Comparison of ENCODE assay signal across 24 cellular contexts in the genomic region with DNA sequence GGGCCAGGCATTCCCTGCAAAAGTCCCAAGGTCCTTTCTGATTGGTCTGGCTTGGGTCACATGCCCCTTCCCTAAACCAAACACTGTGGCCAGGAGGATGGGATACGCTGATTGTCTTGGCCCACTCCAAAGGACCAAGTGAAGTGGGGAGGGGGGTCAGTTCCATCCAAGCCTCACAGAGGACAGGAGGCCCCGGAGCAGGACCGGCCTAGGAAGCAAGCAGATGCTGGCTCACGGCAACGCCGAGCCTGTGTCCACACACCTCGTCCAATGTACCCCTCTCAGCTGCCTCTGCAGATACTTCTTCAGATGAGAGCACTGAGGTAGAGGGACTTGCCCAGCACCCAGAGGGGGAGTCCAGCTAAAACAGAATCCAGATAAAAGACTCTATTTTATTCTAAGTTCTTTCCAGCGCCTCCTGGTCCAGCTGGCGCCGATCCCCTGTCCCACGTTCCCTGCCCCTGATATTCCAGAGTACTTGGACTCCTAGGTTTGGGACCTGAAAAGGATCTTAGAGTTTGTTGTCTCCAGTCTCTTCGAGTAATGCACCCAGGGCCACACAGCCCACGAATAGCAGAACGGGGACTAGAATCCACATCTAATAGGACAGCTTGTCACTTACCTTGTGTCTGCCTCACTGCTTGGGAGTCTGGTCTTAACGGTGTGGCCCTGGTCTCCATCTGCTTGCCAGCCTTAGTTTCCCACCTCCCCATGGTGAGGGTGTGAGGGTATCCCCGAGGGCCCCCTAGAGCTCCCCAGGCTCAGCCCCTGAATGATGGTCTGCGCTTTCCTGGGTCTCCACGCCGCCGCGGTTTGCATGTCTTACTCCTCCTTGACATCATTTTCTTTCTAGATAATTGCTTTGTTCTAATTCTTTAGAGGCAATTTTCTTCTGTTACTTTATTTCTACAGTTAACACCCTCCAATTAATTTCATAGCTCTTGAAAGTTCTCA.
DNase-seq lines count a peak whose midpoint lies in the region; ATAC-seq and TF ChIP-seq lines count a peak whose summit lies in the region.
"Had no signal": no experiment of that assay in that cellular context is flagged by ENCODE, and none has a peak within 500 bp of the region (broad histone marks: within the 10 kb centered on the region; RNA-seq: fewer than 3 reads in every experiment).

No MANE protein-coding gene starts in this region.

- H2AFZ ChIP-seq in neuronal stem cell (ENCODE audit: low read length) (no peak overlapping the region), smooth muscle cell (ENCODE audit: low read depth) (no peak overlapping the region)
- H2AFZ ChIP-seq: hepatocyte had no signal

- intact Hi-C loops in breast epithelium (cut with DNase I; ENCODE audit: low total_unique reads): no loop called here
- intact Hi-C loops in MCF 10A (cut with micrococcal nuclease): no loop called here
- intact Hi-C loops in left colon (cut with DNase I, micrococcal nuclease): no loop called here

- H3K4me1 ChIP-seq in breast epithelium (no peaks in the 10 kb centered on the region), neuronal stem cell (ENCODE audit: control insufficient read depth in 2 of 2, insufficient read depth in 1 of 2, low read depth in 1 of 2, low read length in 2 of 2) (peaks cover 4 to 23% of the 10 kb centered on the region in 2 donors), smooth muscle cell (ENCODE audit: low read depth) (peaks cover 12% of the 10 kb centered on the region)
- H3K4me1 ChIP-seq: ascending aorta, thyroid gland had no signal

- H2AK5ac ChIP-seq in neuronal stem cell (ENCODE audit: low read depth, low read length): peak overlapping the region; percentile 57

- H3K4me3 ChIP-seq in breast epithelium (no peak overlapping the region), neuronal stem cell (ENCODE audit: low read length in 2 of 2) (no peak overlapping the region), smooth muscle cell (no peak overlapping the region)
- H3K4me3 ChIP-seq: ascending aorta, hepatocyte, prostate gland, thyroid gland had no signal

- no peak for TF ChIP-seq POLR2A in breast epithelium (IDR thresholded peaks at IDR 0.05)

- TF ChIP-seq CTCF in breast epithelium (IDR thresholded peaks at IDR 0.05): no peak
- TF ChIP-seq CTCF in MCF 10A (IDR thresholded peaks at IDR 0.05; ENCODE audit: unreplicated experiment): no peak
- TF ChIP-seq CTCF in chondrocyte (IDR thresholded peaks at IDR 0.05): no peak
- no peak for TF ChIP-seq CTCF in smooth muscle cell (IDR thresholded peaks at IDR 0.05; ENCODE audit: borderline replicate concordance, insufficient read depth, poor library complexity, severe bottlenecking)

- H3K79me2 ChIP-seq in smooth muscle cell (ENCODE audit: low read depth): no peaks in the 10 kb centered on the region
- H3K79me2 ChIP-seq: hepatocyte had no signal

- H3K27ac Mint-ChIP-seq in MCF 10A (ENCODE audit: low read depth, unreplicated experiment) (no peak overlapping the region), chondrocyte (ENCODE audit: unreplicated experiment) (no peak overlapping the region)
- H3K27ac Mint-ChIP-seq: activated naive CD4-positive, alpha-beta T cell treated with anti-CD3 and anti-CD28 coated beads, Interleukin-2, amount 10 ng/mL, durations not matched to agents 7 days and 5 days; CD4-positive, alpha-beta T cell; memory B cell; T-helper 1 cell treated with Interleukin-12 subunit alpha and Interleukin-12 subunit beta and Interleukin-4 antibody, amounts not matched to agents 30 μg/mL and 1 μg/mL, for 36 hours had no signal

- no peak overlapping the region for H3K23ac ChIP-seq in neuronal stem cell (ENCODE audit: low read depth, low read length, poor library complexity)

- H3K9me3 Mint-ChIP-seq in MCF 10A (ENCODE audit: unreplicated experiment) (no peaks in the 10 kb centered on the region), chondrocyte (ENCODE audit: low read depth) (no peaks in the 10 kb centered on the region)
- H3K9me3 Mint-ChIP-seq: activated naive CD4-positive, alpha-beta T cell treated with anti-CD3 and anti-CD28 coated beads, Interleukin-2, amount 10 ng/mL, durations not matched to agents 7 days and 5 days; CD4-positive, alpha-beta T cell; memory B cell; naive thymus-derived CD8-positive, alpha-beta T cell; T-helper 1 cell treated with Interleukin-12 subunit alpha and Interleukin-12 subunit beta and Interleukin-4 antibody, amounts not matched to agents 30 μg/mL and 1 μg/mL, for 36 hours had no signal

- H2BK5ac ChIP-seq in neuronal stem cell (ENCODE audit: low read length): no peak overlapping the region

- peak overlapping the region; percentile 6 for H3K18ac ChIP-seq in neuronal stem cell (ENCODE audit: low read length)

- no peak for ATAC-seq in left colon
- ATAC-seq: naive thymus-derived CD8-positive, alpha-beta T cell had no signal

- H3K27me3 Mint-ChIP-seq in MCF 10A (ENCODE audit: insufficient read depth, unreplicated experiment) (peaks cover 52% of the 10 kb centered on the region), chondrocyte (ENCODE audit: low read depth) (peaks cover 75% of the 10 kb centered on the region)

- no peak overlapping the region for H3K14ac ChIP-seq in neuronal stem cell (ENCODE audit: low read length)

- H3K9ac ChIP-seq in neuronal stem cell (ENCODE audit: low read depth, low read length, poor library complexity): no peak overlapping the region
- no peak overlapping the region for H3K9ac ChIP-seq in smooth muscle cell (ENCODE audit: low read depth)

- H3K4me1 Mint-ChIP-seq in MCF 10A (ENCODE audit: insufficient read depth, unreplicated experiment) (no peaks in the 10 kb centered on the region), chondrocyte (ENCODE audit: low read depth) (no peaks in the 10 kb centered on the region)

- H2BK120ac ChIP-seq in neuronal stem cell (ENCODE audit: low read depth, low read length): no peak overlapping the region

- no CpG with 5 or more reads among the region's 21 CpGs for WGBS in neuronal stem cell (ENCODE audit: extremely low coverage in 2 of 2, insufficient read length in 2 of 2, insufficient replicate concordance in 1 of 2), 2 donors
- 90% methylated on average over 21 of the region's 21 CpGs for WGBS in smooth muscle cell (ENCODE audit: low lambda C conversion rate)

- H3K27ac ChIP-seq in breast epithelium (no peak overlapping the region), neuronal stem cell (replicated peaks; ENCODE audit: low read length) (no peak overlapping the region), smooth muscle cell (ENCODE audit: low read depth) (no peak overlapping the region)
- H3K27ac ChIP-seq: ascending aorta, hepatocyte, prostate gland, thyroid gland had no signal

- no TSS peak for BruUV-seq in MCF 10A (replicated peaks; lab: Mats Ljungman, UMichigan)

- H3K36me3 Mint-ChIP-seq in MCF 10A (ENCODE audit: insufficient read depth, unreplicated experiment) (no peaks in the 10 kb centered on the region), chondrocyte (ENCODE audit: low read depth) (no peaks in the 10 kb centered on the region)
- H3K36me3 Mint-ChIP-seq: activated naive CD4-positive, alpha-beta T cell treated with anti-CD3 and anti-CD28 coated beads, Interleukin-2, amount 10 ng/mL, durations not matched to agents 7 days and 5 days; memory B cell; naive thymus-derived CD8-positive, alpha-beta T cell had no signal

- DNase-seq in breast epithelium (ENCODE audit: low spot score in 2 of 2) (peak; percentile 8 to 42), MCF 10A (ENCODE audit: unreplicated experiment) (no peak), chondrocyte (ENCODE audit: low spot score) (peak; percentile 70), neuronal stem cell (ENCODE audit: low spot score) (no peak), left colon (no peak), smooth muscle cell (lab: John Stamatoyannopoulos, UW; ENCODE audit: unreplicated experiment) (no peak), 8988T (no peak), NCI-H1092 treated with DMSO at 0.1 percent for 48 hours (lab: John Stamatoyannopoulos, UW) (no peak)
- DNase-seq: activated CD4-positive, CD25-positive, alpha-beta regulatory T cell; activated naive CD4-positive, alpha-beta T cell treated with anti-CD3 and anti-CD28 coated beads, Interleukin-2, amount 10 ng/mL, durations not matched to agents 7 days and 5 days; DMS79 treated with DMSO at 0.1 percent for 48 hours; KBM-7; NCI-H1048; NCI-H2107; NCI-H524; Right ventricle myocardium superior; thyroid gland had no signal

- no peak overlapping the region for H3K4me2 ChIP-seq in neuronal stem cell (ENCODE audit: insufficient read depth, low read length, poor library complexity, severe bottlenecking)
- no peak overlapping the region for H3K4me2 ChIP-seq in smooth muscle cell
- H3K4me2 ChIP-seq: hepatocyte had no signal

- no peak overlapping the region for H4K91ac ChIP-seq in neuronal stem cell (ENCODE audit: low read depth, low read length, poor library complexity)

- H3K27me3 ChIP-seq in breast epithelium (peaks cover 0 to 55% of the 10 kb centered on the region in 2 donors), neuronal stem cell (ENCODE audit: control insufficient read depth in 3 of 3, insufficient read depth in 3 of 3, low read depth in 1 of 3, low read length in 3 of 3) (peaks cover 0 to 58% (median 0%) of the 10 kb centered on the region in 3 experiments), smooth muscle cell (ENCODE audit: low read depth) (peaks cover 37% of the 10 kb centered on the region)

- H3K4me3 Mint-ChIP-seq in MCF 10A (ENCODE audit: unreplicated experiment) (no peak overlapping the region), chondrocyte (ENCODE audit: unreplicated experiment) (no peak overlapping the region)
- H3K4me3 Mint-ChIP-seq: activated naive CD4-positive, alpha-beta T cell treated with anti-CD3 and anti-CD28 coated beads, Interleukin-2, amount 10 ng/mL, durations not matched to agents 7 days and 5 days; CD4-positive, alpha-beta T cell; memory B cell; naive thymus-derived CD8-positive, alpha-beta T cell; T-helper 1 cell treated with Interleukin-12 subunit alpha and Interleukin-12 subunit beta and Interleukin-4 antibody, amounts not matched to agents 30 μg/mL and 1 μg/mL, for 36 hours had no signal

- no peaks in the 10 kb centered on the region for H3K79me1 ChIP-seq in neuronal stem cell (ENCODE audit: low read depth, low read length)

- no peak overlapping the region for H4K8ac ChIP-seq in neuronal stem cell (ENCODE audit: low read depth, low read length)

- no peaks in the 10 kb centered on the region for H3K36me3 ChIP-seq in breast epithelium
- no peaks in the 10 kb centered on the region for H3K36me3 ChIP-seq in neuronal stem cell (replicated peaks in 1 of 2; ENCODE audit: control insufficient read depth in 2 of 2, insufficient read depth in 2 of 2, low read length in 2 of 2)
- H3K36me3 ChIP-seq in smooth muscle cell (ENCODE audit: low read depth): no peaks in the 10 kb centered on the region
- H3K36me3 ChIP-seq: ascending aorta, prostate gland, thyroid gland had no signal

- no peak overlapping the region for H2BK15ac ChIP-seq in neuronal stem cell (ENCODE audit: low read length)

- POLR2A ChIA-PET in MCF 10A (lab: Yijun Ruan, JAX): no interaction called here

- no peak overlapping the region for H2BK12ac ChIP-seq in neuronal stem cell (ENCODE audit: low read length)

- H3K4ac ChIP-seq in neuronal stem cell (ENCODE audit: low read length): no peak overlapping the region

- H4K20me1 ChIP-seq in smooth muscle cell (ENCODE audit: low read depth): no peaks in the 10 kb centered on the region

- CTCF ChIA-PET in MCF 10A (lab: Yijun Ruan, JAX): interaction anchor here (1.1 to 1.6 kb wide), 3 partner anchors 9 to 78 kb away, joined by 3 to 9 read pairs (median 3); no protein-coding TSS in a partner anchor

- H3F3A ChIP-seq in smooth muscle cell (ENCODE audit: low read depth): no peaks in the 10 kb centered on the region

- H3K9me3 ChIP-seq in breast epithelium: no peaks in the 10 kb centered on the region
- no peaks in the 10 kb centered on the region for H3K9me3 ChIP-seq in neuronal stem cell (replicated peaks in 1 of 2; ENCODE audit: control insufficient read depth in 2 of 2, insufficient read depth in 1 of 2, low read depth in 1 of 2, low read length in 2 of 2)
- H3K9me3 ChIP-seq in smooth muscle cell (replicated peaks; ENCODE audit: low read depth): no peaks in the 10 kb centered on the region
- H3K9me3 ChIP-seq: ascending aorta, prostate gland, thyroid gland had no signal

Comparison
In these comparisons a context has a peak if more than half of its experiments do, and no peak if none do; other contexts are left out.
1. DNase-seq: peak in breast epithelium (2 of 2) and chondrocyte (single experiment); none in MCF 10A (single experiment), neuronal stem cell (single experiment), left colon (0 of 2), smooth muscle cell (single experiment), 8988T (single experiment) and NCI-H1092 treated with DMSO at 0.1 percent for 48 hours (single experiment).